ENCODE assay signal across 8 cellular contexts in genomic region chr16:67718668-67719047, GRCh38. TPM values are rescaled to one million over a fixed set of nuclear protein-coding genes. Genes with fewer than 3 reads are reported as not detected.
DNase-seq lines count a peak whose midpoint lies in the region; ATAC-seq and TF ChIP-seq lines count a peak whose summit lies in the region.

No MANE protein-coding gene starts in this region.

- no peaks in the 10 kb centered on the region for H3K27me3 Mint-ChIP-seq in activated CD4-positive, alpha-beta memory T cell treated with anti-CD3 and anti-CD28 coated beads for 36 hours

- H3K27ac Mint-ChIP-seq in activated CD4-positive, alpha-beta memory T cell treated with anti-CD3 and anti-CD28 coated beads for 36 hours = no peak overlapping the region

- no peak for DNase-seq in GM12864 (ENCODE audit: low read depth)
- DNase-seq in activated CD4-positive, alpha-beta memory T cell treated with anti-CD3 and anti-CD28 coated beads for 36 hours = peak; percentile 35
- DNase-seq in cardiac septum (ENCODE audit: low spot score) = peak; percentile 49
- no peak for DNase-seq in gastrocnemius medialis
- no peak for DNase-seq in activated gamma-delta T cell (lab: John Stamatoyannopoulos, UW)
- no peak for DNase-seq in putamen (ENCODE audit: low spot score)
- no peak for DNase-seq in SHP77 (lab: John Stamatoyannopoulos, UW)

- TF ChIP-seq CTCF in GM12864 (IDR thresholded peaks at IDR 0.05; ENCODE audit: low read depth, low read length, missing control alignments) (no peak), gastrocnemius medialis (IDR thresholded peaks at IDR 0.05 in 4 of 5, conservative IDR thresholded peaks at IDR 0.05 in 1 of 5) (no peak)

- in situ Hi-C loops in gastrocnemius medialis (cut with MboI; ENCODE audit: low sequenced_read_pairs in 4 of 4) = no loop called here

- H3K27ac ChIP-seq in gastrocnemius medialis = peak overlapping the region; percentile 90 to 97 (median 93)

- POLR2A ChIA-PET in activated CD4-positive, alpha-beta memory T cell treated with anti-CD3 and anti-CD28 coated beads for 36 hours (lab: Charles Lee) = interaction anchor here (0.6 to 2.3 kb wide), 9 partner anchors 9 to 237 kb away, joined by 3 to 14 read pairs (median 3); partner anchors contain the start of genes ACD, ATP6V0D1, CARMIL2 and PSMB10

- CTCF ChIA-PET in activated CD4-positive, alpha-beta memory T cell treated with anti-CD3 and anti-CD28 coated beads for 36 hours (lab: Charles Lee) = interaction anchor here (0.9 to 3.2 kb wide), 12 partner anchors 46 to 237 kb away, joined by 3 to 12 read pairs (median 5); partner anchors contain the start of genes ATP6V0D1 and CTCF

- TF ChIP-seq POLR2A in gastrocnemius medialis (IDR thresholded peaks at IDR 0.05) = no peak

- no peaks in the 10 kb centered on the region for H3K36me3 ChIP-seq in gastrocnemius medialis

- peak overlapping the region; percentile 94 for H3K4me3 Mint-ChIP-seq in activated CD4-positive, alpha-beta memory T cell treated with anti-CD3 and anti-CD28 coated beads for 36 hours

- no peaks in the 10 kb centered on the region for H3K27me3 ChIP-seq in gastrocnemius medialis

- peaks cover 16 to 28% of the 10 kb centered on the region in 2 donors for H3K4me1 ChIP-seq in gastrocnemius medialis

- H3K36me3 Mint-ChIP-seq in activated CD4-positive, alpha-beta memory T cell treated with anti-CD3 and anti-CD28 coated beads for 36 hours = peaks cover 4% of the 10 kb centered on the region

- intact Hi-C loops in activated CD4-positive, alpha-beta memory T cell treated with anti-CD3 and anti-CD28 coated beads for 36 hours (cut with micrococcal nuclease) = loop anchor here (1.0 to 2.0 kb wide), 3 partner anchors 52 to 124 kb away; partner anchors contain the start of genes C16orf86, ENKD1, RANBP10 and THAP11
- intact Hi-C loops in cardiac septum (cut with DNase I) = loop anchor here (5.0 kb wide), 1 partner anchor 46 kb away; no protein-coding TSS in a partner anchor
- intact Hi-C loops in gastrocnemius medialis (cut with DNase I; ENCODE audit: low total_unique reads) = loop anchor here (2.0 to 5.0 kb wide), 2 partner anchors 46 to 54 kb away; no protein-coding TSS in a partner anchor

- H3K9me3 Mint-ChIP-seq in activated CD4-positive, alpha-beta memory T cell treated with anti-CD3 and anti-CD28 coated beads for 36 hours = no peaks in the 10 kb centered on the region

- H3K4me1 Mint-ChIP-seq in activated CD4-positive, alpha-beta memory T cell treated with anti-CD3 and anti-CD28 coated beads for 36 hours (ENCODE audit: low read depth) = peaks cover 37% of the 10 kb centered on the region

- ATAC-seq in HG02852 (IDR thresholded peaks at IDR 0.05; ENCODE audit: unreplicated experiment) (peak; percentile 20), gastrocnemius medialis (no peak)

- peak overlapping the region; percentile 73 for H3K4me3 ChIP-seq in GM12864 (ENCODE audit: low read depth, low read length)
- peak overlapping the region; percentile 77 to 96 (median 88) for H3K4me3 ChIP-seq in gastrocnemius medialis

- no peaks in the 10 kb centered on the region for H3K9me3 ChIP-seq in gastrocnemius medialis

RNA-seq across cellular contexts. Expression of gene GFOD2, which starts 0.5 kb away (rescaled TPM):
- total RNA-seq in activated CD4-positive, alpha-beta memory T cell treated with anti-CD3 and anti-CD28 coated beads for 36 hours = 10 to 100 TPM; 12.6 to 13.7 TPM
- total RNA-seq in cardiac septum (10.7 TPM), gastrocnemius medialis (10 to 100 TPM in 3 of 4 donors, 1 to 10 TPM in 1; 8.9 to 15.4 (median 11.6) TPM)

RNA-seq across cellular contexts. Expression of gene C16orf86, which starts 52.0 kb away (rescaled TPM):
- 1 to 10 TPM; 2.2 to 2.5 TPM for total RNA-seq in activated CD4-positive, alpha-beta memory T cell treated with anti-CD3 and anti-CD28 coated beads for 36 hours
- 5.6 TPM for total RNA-seq in cardiac septum
- 1 to 10 TPM; 5.1 to 8.5 (median 7.3) TPM for total RNA-seq in gastrocnemius medialis

RNA-seq across cellular contexts. Expression of gene ENKD1, which starts 52.1 kb away (rescaled TPM):
- total RNA-seq in activated CD4-positive, alpha-beta memory T cell treated with anti-CD3 and anti-CD28 coated beads for 36 hours = 10 to 100 TPM in 1 of 2 experiments, 1 to 10 TPM in 1; 9.3 to 10.1 TPM
- total RNA-seq in cardiac septum = 8.5 TPM
- total RNA-seq in gastrocnemius medialis = 10 to 100 TPM in 3 of 4 donors, 1 to 10 TPM in 1; 8.1 to 14.2 (median 11.2) TPM

RNA-seq across cellular contexts. Expression of gene PARD6A, which starts 57.9 kb away (rescaled TPM):
- 10 to 100 TPM; 11.2 to 11.5 TPM for total RNA-seq in activated CD4-positive, alpha-beta memory T cell treated with anti-CD3 and anti-CD28 coated beads for 36 hours
- total RNA-seq in cardiac septum (3.4 TPM), gastrocnemius medialis (10 to 100 TPM in 3 of 4 donors, 1 to 10 TPM in 1; 2.7 to 17.3 (median 12.5) TPM)

RNA-seq across cellular contexts. Expression of gene ACD, which starts 58.6 kb away (rescaled TPM):
- total RNA-seq in activated CD4-positive, alpha-beta memory T cell treated with anti-CD3 and anti-CD28 coated beads for 36 hours = 10 to 100 TPM; 63.0 to 63.9 TPM
- total RNA-seq in cardiac septum (9.3 TPM), gastrocnemius medialis (10 to 100 TPM in 3 of 4 donors, 1 to 10 TPM in 1; 9.9 to 12.8 (median 11.1) TPM)

Comparison
In these comparisons a context has a peak if more than half of its experiments do, and no peak if none do; other contexts are left out.
1. DNase-seq: peak in activated CD4-positive, alpha-beta memory T cell treated with anti-CD3 and anti-CD28 coated beads for 36 hours (single experiment) and cardiac septum (single experiment); none in GM12864 (single experiment), gastrocnemius medialis (0 of 2), activated gamma-delta T cell (single experiment), putamen (single experiment) and SHP77 (0 of 2).